Comparison of ENCODE assay signal across 1 cellular context in genomic region chr17:59093702-59094231, GRCh38.
TF ChIP-seq lines count a peak whose summit lies in the region.

No MANE protein-coding gene starts in this region.

TF ChIP-seq in SK-N-SH, 30 proteins besides CTCF, POLR2A, EP300 and RAD21 (continued from another document):
- TF ChIP-seq ZBTB33 (IDR thresholded peaks at IDR 0.05; ENCODE audit: borderline replicate concordance, low read depth) (no peak), REST (IDR thresholded peaks at IDR 0.05; ENCODE audit: low read depth, low read length) (no peak), SMC3 (IDR thresholded peaks at IDR 0.05; ENCODE audit: low read depth, low read length) (no peak)
